In genomic region chr13:22114630-22115311, GRCh38 we compare ENCODE assay signal across 9 cellular contexts.
DNase-seq lines count a peak whose midpoint lies in the region; TF ChIP-seq lines count a peak whose summit lies in the region.
"Had no signal": no experiment of that assay in that cellular context is flagged by ENCODE, and none has a peak within 500 bp of the region (broad histone marks: within the 10 kb centered on the region; RNA-seq: fewer than 3 reads in every experiment).

No MANE protein-coding gene starts in this region.

- 55 to 59% methylated on average over 9 of the region's 9 CpGs for WGBS in GM23248 (ENCODE audit: low coverage in 1 of 2, low lambda C conversion rate in 2 of 2, missing lambda C conversion rate in 2 of 2), 2 experiments

- H3K27ac ChIP-seq in GM23248, result no peak overlapping the region
- H3K27ac ChIP-seq: C4-2B had no signal

- H3K79me2 ChIP-seq in GM23248 (ENCODE audit: insufficient read depth), result no peaks in the 10 kb centered on the region
- H3K79me2 ChIP-seq in Loucy (ENCODE audit: insufficient read depth, low read length), result no peaks in the 10 kb centered on the region

- no peaks in the 10 kb centered on the region for H3F3A ChIP-seq in GM23248 (ENCODE audit: insufficient read depth)
- H3F3A ChIP-seq in Loucy (ENCODE audit: low read depth), result no peaks in the 10 kb centered on the region

- no peaks in the 10 kb centered on the region for H4K20me1 ChIP-seq in GM23248 (ENCODE audit: insufficient read depth)
- H4K20me1 ChIP-seq in Loucy (ENCODE audit: insufficient read depth, low read length, poor library complexity, severe bottlenecking), result no peaks in the 10 kb centered on the region

- H3K9me2 ChIP-seq in GM23248 (ENCODE audit: insufficient read depth) (no peaks in the 10 kb centered on the region), Loucy (replicated peaks; ENCODE audit: low read depth, low read length) (no peaks in the 10 kb centered on the region)

- no peaks in the 10 kb centered on the region for H3K27me3 ChIP-seq in GM23248 (replicated peaks; ENCODE audit: insufficient read depth)
- no peaks in the 10 kb centered on the region for H3K27me3 ChIP-seq in Loucy (ENCODE audit: insufficient read depth, low read length, poor library complexity, severe bottlenecking)

- in situ Hi-C loops in GM23248 (cut with MboI), result no loop called here
- in situ Hi-C loops in ACHN (cut with HindIII; ENCODE audit: low pct_ligation_motif_present, low pct_unique_long_range_greater_than_20kb, low sequenced_read_pairs), result no loop called here

- H3K4me3 ChIP-seq in GM23248 (no peak overlapping the region), Loucy (ENCODE audit: low read length, poor library complexity, severe bottlenecking) (peak overlapping the region; percentile 9)

- H3K9ac ChIP-seq in GM23248, result no peak overlapping the region
- no peak overlapping the region for H3K9ac ChIP-seq in Loucy (ENCODE audit: low read depth, low read length, poor library complexity, severe bottlenecking)

- H3K4me2 ChIP-seq in GM23248 (ENCODE audit: unreplicated experiment) (no peak overlapping the region), Loucy (ENCODE audit: low read depth, low read length, poor library complexity, severe bottlenecking) (peak overlapping the region; percentile 37)

- peak; percentile 20 to 21 for DNase-seq in activated CD8-positive, alpha-beta memory T cell treated with anti-CD3 and anti-CD28 coated beads for 4 hours (ENCODE audit: low read depth in 2 of 2)
- no peak for DNase-seq in activated CD8-positive, alpha-beta memory T cell treated with anti-CD3 and anti-CD28 coated beads, Interleukin-2, amount 50 U/mL, for 48 hours
- DNase-seq in GM23248 (peak; percentile 35), COLO668 (lab: John Stamatoyannopoulos, UW; ENCODE audit: unreplicated experiment) (no peak), ACHN (no peak), NCI-H1092 (lab: John Stamatoyannopoulos, UW) (no peak)
- peak; percentile 81 for DNase-seq in central memory CD4-positive, alpha-beta T cell

- no peaks in the 10 kb centered on the region for H3K4me1 ChIP-seq in GM23248 (ENCODE audit: insufficient read depth)
- H3K4me1 ChIP-seq in Loucy (ENCODE audit: insufficient read depth, low read length, poor library complexity, severe bottlenecking), result peaks cover 10% of the 10 kb centered on the region

- H3K36me3 ChIP-seq in GM23248 (ENCODE audit: low read depth), result no peaks in the 10 kb centered on the region
- H3K36me3 ChIP-seq in Loucy (ENCODE audit: insufficient read depth, low read length), result no peaks in the 10 kb centered on the region

- TF ChIP-seq CTCF in Loucy (conservative IDR thresholded peaks at IDR 0.05; ENCODE audit: low read length), result no peak

- H2AFZ ChIP-seq in GM23248, result no peak overlapping the region
- H2AFZ ChIP-seq in Loucy (ENCODE audit: low read length), result peak overlapping the region; percentile 24; the same call in 1 of the 2 replicates

- H3K9me3 ChIP-seq in GM23248 (ENCODE audit: low read depth), result no peaks in the 10 kb centered on the region
- 0 out of 2 replicates have a peak, but pooled peaks cover 4% of the 10 kb centered on the region for H3K9me3 ChIP-seq in Loucy (ENCODE audit: insufficient read depth, low read depth, low read length)

Comparison
In these comparisons a context has a peak if more than half of its experiments do, and no peak if none do; other contexts are left out.
1. DNase-seq: peak in activated CD8-positive, alpha-beta memory T cell treated with anti-CD3 and anti-CD28 coated beads for 4 hours (2 of 2), GM23248 (single experiment) and central memory CD4-positive, alpha-beta T cell (single experiment); none in activated CD8-positive, alpha-beta memory T cell treated with anti-CD3 and anti-CD28 coated beads, Interleukin-2, amount 50 U/mL, for 48 hours (single experiment), COLO668 (single experiment), ACHN (single experiment) and NCI-H1092 (single experiment).